11 cellular contexts compared by ENCODE assay signal in genomic region chr17:21194688-21195087, GRCh38. TPM values are rescaled to one million over a fixed set of nuclear protein-coding genes. Genes with fewer than 3 reads are reported as not detected.
DNase-seq lines count a peak whose midpoint lies in the region; TF ChIP-seq lines count a peak whose summit lies in the region.
"Had no signal": no experiment of that assay in that cellular context is flagged by ENCODE, and none has a peak within 500 bp of the region (broad histone marks: within the 10 kb centered on the region; RNA-seq: fewer than 3 reads in every experiment).

No MANE protein-coding gene starts in this region.

- H3K9me3 Mint-ChIP-seq in glutamatergic neuron (ENCODE audit: unreplicated experiment) (peaks cover 9% of the 10 kb centered on the region), endodermal cell (no peaks in the 10 kb centered on the region)

- H3K4me1 Mint-ChIP-seq in glutamatergic neuron (ENCODE audit: low read depth, unreplicated experiment): peaks cover 25% of the 10 kb centered on the region
- H3K4me1 Mint-ChIP-seq in endodermal cell: peaks cover 6% of the 10 kb centered on the region

- no peak for TF ChIP-seq POLR2A in stomach (IDR thresholded peaks at IDR 0.05)

- H3K4me2 ChIP-seq in GM23248 (ENCODE audit: unreplicated experiment) (no peak overlapping the region), OCI-LY1 (ENCODE audit: low read length) (peak overlapping the region; percentile 40)

- DNase-seq in GM23248 (peak; percentile 42), glutamatergic neuron (no peak), stomach (no peak), G401 (ENCODE audit: low spot score) (no peak), DMS153 (lab: John Stamatoyannopoulos, UW) (no peak), endodermal cell (no peak)
- DNase-seq: activated CD4-positive, CD25-positive, alpha-beta regulatory T cell; activated naive CD4-positive, alpha-beta T cell; left lung; NCI-H187 had no signal

- H4K20me1 ChIP-seq in GM23248 (ENCODE audit: insufficient read depth) (no peaks in the 10 kb centered on the region), OCI-LY1 (ENCODE audit: insufficient read depth, low read length) (no peaks in the 10 kb centered on the region)

- in situ Hi-C loops in GM23248 (cut with MboI) (loop anchor here (25.0 kb wide), 1 partner anchor 107 kb away; no protein-coding TSS in a partner anchor), G401 (cut with HindIII; ENCODE audit: low sequenced_read_pairs) (no loop called here)

- peaks cover 60% of the 10 kb centered on the region for H3K79me2 ChIP-seq in GM23248 (ENCODE audit: insufficient read depth)
- no peaks in the 10 kb centered on the region for H3K79me2 ChIP-seq in OCI-LY1 (ENCODE audit: insufficient read depth, low read length)

- H3K27me3 ChIP-seq in GM23248 (replicated peaks; ENCODE audit: insufficient read depth): no peaks in the 10 kb centered on the region
- H3K27me3 ChIP-seq in OCI-LY1 (ENCODE audit: insufficient read depth, low read length): no peaks in the 10 kb centered on the region
- no peaks in the 10 kb centered on the region for H3K27me3 ChIP-seq in stomach
- no peaks in the 10 kb centered on the region for H3K27me3 ChIP-seq in endodermal cell (ENCODE audit: control insufficient read depth, insufficient read depth, low read length, poor library complexity, severe bottlenecking)
- H3K27me3 ChIP-seq: left lung had no signal

- H3K36me3 Mint-ChIP-seq in glutamatergic neuron (ENCODE audit: unreplicated experiment) (peaks cover 22% of the 10 kb centered on the region), endodermal cell (ENCODE audit: low read depth) (peaks cover 53% of the 10 kb centered on the region)

- peaks cover 14% of the 10 kb centered on the region for H3K27me3 Mint-ChIP-seq in glutamatergic neuron (ENCODE audit: unreplicated experiment)
- H3K27me3 Mint-ChIP-seq in endodermal cell (ENCODE audit: insufficient read depth): no peaks in the 10 kb centered on the region

- H3K4me3 Mint-ChIP-seq in glutamatergic neuron (ENCODE audit: unreplicated experiment) (peak overlapping the region; percentile 4), endodermal cell (no peak overlapping the region)

- no peak overlapping the region for H3K4me3 ChIP-seq in GM23248
- H3K4me3 ChIP-seq in OCI-LY1 (ENCODE audit: low read depth, low read length, poor library complexity, severe bottlenecking): no peak overlapping the region
- no peak overlapping the region for H3K4me3 ChIP-seq in stomach
- no peak overlapping the region for H3K4me3 ChIP-seq in endodermal cell (ENCODE audit: low read length)
- H3K4me3 ChIP-seq: left lung had no signal

- WGBS in GM23248 (ENCODE audit: low coverage in 1 of 2, low lambda C conversion rate in 2 of 2, missing lambda C conversion rate in 2 of 2), 2 experiments: 43 to 47% methylated on average over 5 of the region's 5 CpGs
- 59 to 78% (median 66%) methylated on average over 5 of the region's 5 CpGs for WGBS in stomach, 5 donors
- 93 to 95% methylated on average over 2 to 4 of the region's 5 CpGs for WGBS in endodermal cell (ENCODE audit: insufficient coverage in 1 of 2, insufficient read length in 1 of 2), 2 experiments

- H3K36me3 ChIP-seq in GM23248 (ENCODE audit: low read depth): peaks cover 12% of the 10 kb centered on the region; the same call in 1 of the 2 replicates
- peaks cover 24% of the 10 kb centered on the region for H3K36me3 ChIP-seq in OCI-LY1 (ENCODE audit: insufficient read depth, low read length)
- H3K36me3 ChIP-seq in stomach: peaks cover 15 to 55% (median 45%) of the 10 kb centered on the region in 4 donors
- H3K36me3 ChIP-seq in endodermal cell (ENCODE audit: control insufficient read depth, insufficient read depth, low read length): peaks cover 70% of the 10 kb centered on the region

- H3K9me3 ChIP-seq in GM23248 (ENCODE audit: low read depth) (no peaks in the 10 kb centered on the region), OCI-LY1 (ENCODE audit: low read length) (no peaks in the 10 kb centered on the region), stomach (no peaks in the 10 kb centered on the region), endodermal cell (ENCODE audit: control insufficient read depth, low read length) (no peaks in the 10 kb centered on the region)
- H3K9me3 ChIP-seq: left lung had no signal

- H3F3A ChIP-seq in GM23248 (ENCODE audit: insufficient read depth) (peaks cover 8% of the 10 kb centered on the region; the same call in 1 of the 2 replicates), OCI-LY1 (ENCODE audit: insufficient read depth, low read length) (no peaks in the 10 kb centered on the region)

- H3K4me1 ChIP-seq in GM23248 (ENCODE audit: insufficient read depth) (peaks cover 2% of the 10 kb centered on the region), OCI-LY1 (ENCODE audit: insufficient read depth, low read length, severe bottlenecking) (peaks cover 39% of the 10 kb centered on the region), stomach (peaks cover 0 to 53% (median 24%) of the 10 kb centered on the region in 4 donors), endodermal cell (ENCODE audit: control insufficient read depth, insufficient read depth, low read length) (peaks cover 3% of the 10 kb centered on the region)

- H3K27ac ChIP-seq in GM23248 (no peak overlapping the region), OCI-LY1 (ENCODE audit: low read depth, low read length, poor library complexity, severe bottlenecking) (peak overlapping the region; percentile 79), stomach (peak overlapping the region in 3 of 5 donors; percentile 7 to 40 (median 37)), endodermal cell (ENCODE audit: low read depth, low read length) (no peak overlapping the region)
- H3K27ac ChIP-seq: left lung had no signal

- TF ChIP-seq EP300 in stomach (IDR thresholded peaks at IDR 0.05): no peak

- no peak overlapping the region for H3K9ac ChIP-seq in GM23248
- peak overlapping the region; percentile 2; the same call in 1 of the 2 replicates for H3K9ac ChIP-seq in OCI-LY1 (ENCODE audit: low read length)
- no peak overlapping the region for H3K9ac ChIP-seq in endodermal cell (ENCODE audit: extremely low read depth, low read length, poor library complexity, severe bottlenecking)

- H3K27ac Mint-ChIP-seq in glutamatergic neuron (ENCODE audit: unreplicated experiment): peak overlapping the region; percentile 53
- no peak overlapping the region for H3K27ac Mint-ChIP-seq in endodermal cell

- no peak for TF ChIP-seq CTCF in OCI-LY1 (IDR thresholded peaks at IDR 0.05; ENCODE audit: low read length)
- no peak for TF ChIP-seq CTCF in glutamatergic neuron (IDR thresholded peaks at IDR 0.05; ENCODE audit: partially characterized antibody, unreplicated experiment)
- no peak for TF ChIP-seq CTCF in stomach (IDR thresholded peaks at IDR 0.05)
- no peak for TF ChIP-seq CTCF in endodermal cell (conservative IDR thresholded peaks at IDR 0.05)

- intact Hi-C loops in stomach (cut with DNase I; ENCODE audit: low total_unique reads): no loop called here

- no peaks in the 10 kb centered on the region for H3K9me2 ChIP-seq in GM23248 (ENCODE audit: insufficient read depth)
- H3K9me2 ChIP-seq in OCI-LY1 (ENCODE audit: low read depth, low read length): no peaks in the 10 kb centered on the region

- H2AFZ ChIP-seq in GM23248: no peak overlapping the region
- no peak overlapping the region for H2AFZ ChIP-seq in OCI-LY1 (ENCODE audit: low read length)

RNA-seq across cellular contexts. Expression of gene TMEM11, which starts 19.3 kb away (rescaled TPM):
- total RNA-seq in GM23248 (2014; rRNA removed; shearing (Covaris generic)): 18.2 and 29.4 TPM in 2 replicates
- polyA plus RNA-seq in GM23248 (2016; fragmentation: Nextera tagmentation; extraction: Ambion mirVana): 66.5 and 66.9 TPM in 2 replicates
- total RNA-seq in glutamatergic neuron (ENCODE audit: unreplicated experiment): 26.0 TPM
- 10 to 100 TPM in 1 of 5 donors, 1 to 10 TPM in 3, under 1 TPM in 1; 0.87 to 17.7 (median 2.3) TPM for total RNA-seq in stomach
- polyA plus RNA-seq in stomach: 10 to 100 TPM; 23.8 to 30.8 (median 25.0) TPM
- 31.2 and 34.4 TPM in 2 replicates for total RNA-seq in G401 (2014; rRNA removed; shearing (Covaris generic))
- 10 to 100 TPM; 26.3 to 28.0 TPM for total RNA-seq in endodermal cell
- polyA plus RNA-seq in endodermal cell (2013, experiment 1 of 2): 29.6 TPM
- polyA plus RNA-seq in endodermal cell (2013, experiment 2 of 2): 26.6 TPM

RNA-seq across cellular contexts. Expression of gene NATD1, which starts 58.5 kb away (rescaled TPM):
- 5.0 and 9.6 TPM in 2 replicates for total RNA-seq in GM23248 (2014; rRNA removed; shearing (Covaris generic))
- polyA plus RNA-seq in GM23248 (2016; fragmentation: Nextera tagmentation; extraction: Ambion mirVana) (3.6 and 4.0 TPM in 2 replicates), stomach (1 to 10 TPM; 2.2 to 6.7 (median 4.9) TPM)
- total RNA-seq in glutamatergic neuron (ENCODE audit: unreplicated experiment) (45.9 TPM), stomach (1 to 10 TPM; 2.2 to 9.0 (median 3.8) TPM), endodermal cell (10 to 100 TPM; 12.2 to 17.2 TPM)
- total RNA-seq in G401 (2014; rRNA removed; shearing (Covaris generic)): 3.4 TPM in 2 replicates
- polyA plus RNA-seq in endodermal cell (2013, experiment 1 of 2): 15.2 TPM
- 13.7 TPM for polyA plus RNA-seq in endodermal cell (2013, experiment 2 of 2)

Comparison
In these comparisons a context has a peak if more than half of its experiments do, and no peak if none do; other contexts are left out.
1. H3K27ac ChIP-seq: peak in OCI-LY1 (single experiment) and stomach (3 of 5); none in GM23248 (single experiment) and endodermal cell (single experiment).